In the genomic region with DNA sequence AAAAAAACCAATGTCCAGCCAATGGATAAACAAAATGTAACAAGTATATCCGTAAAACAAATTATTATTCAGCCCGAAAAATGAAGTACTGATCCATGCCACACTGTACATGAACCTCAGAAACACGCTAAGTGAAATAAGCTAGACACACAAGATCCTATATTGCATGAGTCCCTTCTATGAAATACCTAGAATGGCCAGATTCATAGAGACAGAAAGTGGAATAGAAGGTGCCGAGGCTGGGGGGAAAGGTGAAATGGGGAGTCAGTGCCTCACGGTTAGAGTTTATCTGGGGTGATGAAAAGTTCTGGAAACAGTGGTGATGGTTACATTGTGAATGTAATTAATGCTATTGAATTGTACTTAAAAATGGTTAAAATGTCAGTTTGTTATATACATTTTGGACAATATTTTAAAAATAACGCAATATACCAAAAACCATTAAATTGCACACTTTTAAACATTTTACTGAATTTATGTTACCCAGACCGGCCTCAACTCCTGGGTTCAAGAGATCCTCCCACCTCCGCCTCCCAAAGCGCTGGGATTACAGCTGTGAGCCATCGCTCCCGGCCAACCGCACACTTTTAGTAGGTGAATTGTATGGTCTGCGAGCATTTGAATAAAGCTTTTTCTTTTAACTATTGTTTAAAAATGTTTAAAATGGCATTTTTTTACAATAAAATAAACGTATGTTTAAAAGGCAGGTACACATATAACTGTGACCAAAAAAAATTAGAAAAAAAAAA, we compare ENCODE assay signal across 8 cellular contexts. TPM values are rescaled to one million over a fixed set of nuclear protein-coding genes. Genes with fewer than 3 reads are reported as not detected.
DNase-seq lines count a peak whose midpoint lies in the region; ATAC-seq, FAIRE-seq and TF ChIP-seq lines count a peak whose summit lies in the region.

No MANE protein-coding gene starts in this region.

- H3K36me3 Mint-ChIP-seq in CD4-positive, alpha-beta T cell (ENCODE audit: low read depth), result peaks cover 49% of the 10 kb centered on the region
- H3K36me3 Mint-ChIP-seq in activated T-cell treated with anti-CD3 and anti-CD28 coated beads, Interleukin-2, amount 50 U/mL, for 72 hours (ENCODE audit: insufficient read depth in 2 of 2), result peaks cover 15 to 37% of the 10 kb centered on the region in 2 donors
- H3K36me3 Mint-ChIP-seq in immature natural killer cell, result peaks cover 0 to 12% (median 10%) of the 10 kb centered on the region in 3 donors

- H3K4me1 Mint-ChIP-seq in CD4-positive, alpha-beta T cell (ENCODE audit: low read depth), result peaks cover 49% of the 10 kb centered on the region
- peaks cover 47% of the 10 kb centered on the region for H3K4me1 Mint-ChIP-seq in activated T-cell treated with anti-CD3 and anti-CD28 coated beads, Interleukin-2, amount 50 U/mL, for 72 hours (ENCODE audit: low read depth)
- H3K4me1 Mint-ChIP-seq in immature natural killer cell, result peaks cover 47 to 63% of the 10 kb centered on the region in 2 donors

- peaks cover 0 to 2% (median 0%) of the 10 kb centered on the region in 5 donors for H3K36me3 ChIP-seq in subcutaneous abdominal adipose tissue (ENCODE audit: control insufficient read depth in 5 of 5, insufficient read depth in 5 of 5, low read length in 5 of 5)

- CTCF ChIA-PET in CD4-positive, alpha-beta T cell (lab: Charles Lee), result interaction anchor here (0.6 to 1.1 kb wide), 4 partner anchors 15 to 233 kb away, joined by 3 to 6 read pairs (median 4); no protein-coding TSS in a partner anchor

- no peaks in the 10 kb centered on the region for H3K27me3 Mint-ChIP-seq in CD4-positive, alpha-beta T cell
- no peaks in the 10 kb centered on the region for H3K27me3 Mint-ChIP-seq in activated T-cell treated with anti-CD3 and anti-CD28 coated beads, Interleukin-2, amount 50 U/mL, for 72 hours (ENCODE audit: low read depth)
- H3K27me3 Mint-ChIP-seq in immature natural killer cell (ENCODE audit: low read depth in 3 of 3), result peaks cover 9 to 22% (median 15%) of the 10 kb centered on the region in 3 donors

- peaks cover 2% of the 10 kb centered on the region for H3K9me3 Mint-ChIP-seq in CD4-positive, alpha-beta T cell
- peaks cover 0 to 2% of the 10 kb centered on the region in 2 donors for H3K9me3 Mint-ChIP-seq in activated T-cell treated with anti-CD3 and anti-CD28 coated beads, Interleukin-2, amount 50 U/mL, for 72 hours
- H3K9me3 Mint-ChIP-seq in immature natural killer cell, result no peaks in the 10 kb centered on the region

- no peak for TF ChIP-seq CTCF in CD4-positive, alpha-beta T cell (IDR thresholded peaks at IDR 0.05)
- no peak for TF ChIP-seq CTCF in HFF-Myc (IDR thresholded peaks at IDR 0.05; ENCODE audit: low read depth, low read length, missing control alignments)

- DNase-seq in CD4-positive, alpha-beta T cell, result peak in 1 of 10 experiments; percentile 15
- DNase-seq in HFF-Myc (ENCODE audit: extremely low read depth, low read depth), result no peak
- DNase-seq in activated T-cell treated with anti-CD3 and anti-CD28 coated beads, Interleukin-2, amount 50 U/mL, for 72 hours, result peak; percentile 32 to 38
- DNase-seq in immature natural killer cell, result peak in 1 of 3 donors; percentile 11
- DNase-seq in HTR-8/SVneo (ENCODE audit: insufficient read length, low spot score), result no peak

- peaks cover 3 to 41% (median 37%) of the 10 kb centered on the region in 5 donors for H3K4me1 ChIP-seq in subcutaneous abdominal adipose tissue (ENCODE audit: control insufficient read depth in 5 of 5, insufficient read depth in 5 of 5, low read length in 5 of 5)

- H3K27me3 ChIP-seq in CD4-positive, alpha-beta T cell (ENCODE audit: control insufficient read depth, insufficient read depth, low read length), result no peaks in the 10 kb centered on the region
- H3K27me3 ChIP-seq in subcutaneous abdominal adipose tissue (ENCODE audit: control insufficient read depth in 5 of 5, insufficient read depth in 4 of 5, low read length in 5 of 5), result no peaks in the 10 kb centered on the region

- H3K27ac Mint-ChIP-seq in CD4-positive, alpha-beta T cell, result peak overlapping the region; percentile 96
- peak overlapping the region; percentile 95 for H3K27ac Mint-ChIP-seq in activated T-cell treated with anti-CD3 and anti-CD28 coated beads, Interleukin-2, amount 50 U/mL, for 72 hours
- peak overlapping the region; percentile 15 to 98 (median 80) for H3K27ac Mint-ChIP-seq in immature natural killer cell

- peak overlapping the region; percentile 99 for H3K4me3 Mint-ChIP-seq in CD4-positive, alpha-beta T cell
- peak overlapping the region; percentile 85 to 97 for H3K4me3 Mint-ChIP-seq in activated T-cell treated with anti-CD3 and anti-CD28 coated beads, Interleukin-2, amount 50 U/mL, for 72 hours
- H3K4me3 Mint-ChIP-seq in immature natural killer cell, result peak overlapping the region; percentile 98 to 100 (median 99)

- H3K4me3 ChIP-seq in HFF-Myc (replicated peaks; ENCODE audit: low read depth, low read length), result peak overlapping the region; percentile 99
- peak overlapping the region; percentile 92 to 98 (median 95) for H3K4me3 ChIP-seq in subcutaneous abdominal adipose tissue (ENCODE audit: low read depth in 1 of 5, low read length in 5 of 5)

- no peak for FAIRE-seq in HTR-8/SVneo (lab: Jason Lieb, UNC)

- intact Hi-C loops in CD4-positive, alpha-beta T cell (cut with DNase I, micrococcal nuclease), result loop anchor here (2.0 to 10.0 kb wide), 3 partner anchors 67 to 427 kb away; a partner anchor contains a TSS

- no peaks in the 10 kb centered on the region for H3K9me3 ChIP-seq in CD4-positive, alpha-beta T cell (ENCODE audit: control insufficient read depth, low read length)
- H3K9me3 ChIP-seq in subcutaneous abdominal adipose tissue (ENCODE audit: control insufficient read depth in 5 of 5, low read length in 5 of 5), result peaks cover 0 to under 1% (median 0%) of the 10 kb centered on the region in 5 donors

- peak overlapping the region; percentile 23 to 98 (median 93) for H3K9ac ChIP-seq in subcutaneous abdominal adipose tissue (ENCODE audit: low read length in 5 of 5)

- POLR2A ChIA-PET in CD4-positive, alpha-beta T cell (lab: Charles Lee), result interaction anchor here (4.0 kb wide), 1 partner anchor 69 kb away, joined by 29 read pairs; a partner anchor contains a TSS

- peak; percentile 30 for ATAC-seq in CD4-positive, alpha-beta T cell (ENCODE audit: poor library complexity)
- peak; percentile 15 to 40 for ATAC-seq in activated T-cell treated with anti-CD3 and anti-CD28 coated beads, Interleukin-2, amount 50 U/mL, for 72 hours (replicated peaks in 1 of 2)
- ATAC-seq in GM18502 (IDR thresholded peaks at IDR 0.05; ENCODE audit: poor library complexity, unreplicated experiment) (no peak), HG02763 (IDR thresholded peaks at IDR 0.05; ENCODE audit: unreplicated experiment) (no peak)

- H3K27ac ChIP-seq in CD4-positive, alpha-beta T cell (ENCODE audit: low read depth, low read length), result no peak overlapping the region
- peak overlapping the region; percentile 99 for H3K27ac ChIP-seq in subcutaneous abdominal adipose tissue (ENCODE audit: low read depth, low read length)

RNA-seq across cellular contexts. Expression of a gene that starts 2.1 kb away (rescaled TPM):
- 10 to 100 TPM; 26.1 to 27.4 TPM for total RNA-seq in CD4-positive, alpha-beta T cell
- 10 to 100 TPM; 32.0 to 37.7 TPM for total RNA-seq in activated T-cell treated with anti-CD3 and anti-CD28 coated beads, Interleukin-2, amount 50 U/mL, for 72 hours
- 10 to 100 TPM in 2 of 3 donors, 1 to 10 TPM in 1; 7.6 to 23.9 (median 12.0) TPM for polyA plus RNA-seq in immature natural killer cell

RNA-seq across cellular contexts. Expression of a gene that starts 13.7 kb away (rescaled TPM):
- not detected for total RNA-seq in CD4-positive, alpha-beta T cell
- total RNA-seq in activated T-cell treated with anti-CD3 and anti-CD28 coated beads, Interleukin-2, amount 50 U/mL, for 72 hours, result not detected
- not detected for polyA plus RNA-seq in immature natural killer cell

Comparison
In these comparisons a context has a peak if more than half of its experiments do, and no peak if none do; other contexts are left out.
1. ATAC-seq: peak in CD4-positive, alpha-beta T cell (single experiment) and activated T-cell treated with anti-CD3 and anti-CD28 coated beads, Interleukin-2, amount 50 U/mL, for 72 hours (2 of 2); none in GM18502 (single experiment) and HG02763 (single experiment).
2. DNase-seq: peak in activated T-cell treated with anti-CD3 and anti-CD28 coated beads, Interleukin-2, amount 50 U/mL, for 72 hours (2 of 2); none in HFF-Myc (single experiment) and HTR-8/SVneo (single experiment).
3. Peak in every context shown above with its lines, with median percentiles within 50 percentile points of each other: H3K27ac Mint-ChIP-seq and H3K4me3 Mint-ChIP-seq.